Comparison of ENCODE assay signal across 8 cellular contexts in the genomic region with DNA sequence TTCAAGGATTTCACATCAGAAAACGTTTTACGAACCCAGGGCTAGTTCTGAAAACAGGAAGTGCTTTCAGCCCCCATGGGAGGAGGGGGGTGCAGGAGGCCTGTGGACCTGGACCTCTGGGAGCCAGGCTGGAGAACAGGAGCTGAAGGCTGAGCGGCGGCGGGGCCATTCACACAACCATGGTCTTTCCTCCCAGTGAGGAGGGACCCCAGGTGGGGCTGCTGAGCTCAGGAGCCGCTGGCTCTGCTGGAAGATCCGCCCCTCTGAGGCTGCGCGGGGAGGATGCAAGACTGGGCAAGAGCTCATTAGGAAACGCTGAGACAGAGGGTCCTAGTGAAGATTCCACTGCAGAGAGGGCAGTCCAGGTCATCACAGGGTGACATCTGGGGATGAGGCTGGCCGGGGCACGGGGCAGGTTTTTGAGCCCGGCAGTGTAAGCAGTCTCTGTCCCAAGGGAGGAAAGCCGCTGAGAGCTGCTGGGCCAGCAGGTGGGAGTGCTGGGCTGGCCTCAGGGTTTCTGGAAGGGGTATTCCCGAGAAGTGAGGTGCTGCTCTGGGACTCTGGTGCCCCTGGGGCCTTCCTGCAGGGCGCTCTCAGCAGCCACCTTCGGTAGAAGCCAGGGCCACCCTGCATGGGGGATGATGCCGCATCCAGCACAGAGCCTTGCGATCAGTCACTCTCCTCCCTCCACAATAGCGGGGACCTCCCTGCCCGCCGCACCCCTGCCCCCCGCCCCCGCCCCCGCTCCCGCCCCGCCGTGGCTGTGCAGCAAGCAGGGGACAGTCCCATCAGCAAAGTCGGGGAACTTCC. TPM values are rescaled to one million over a fixed set of nuclear protein-coding genes. Genes with fewer than 3 reads are reported as not detected.
DNase-seq lines count a peak whose midpoint lies in the region; ATAC-seq and TF ChIP-seq lines count a peak whose summit lies in the region.

No MANE protein-coding gene starts in this region.

- H3K36me3 Mint-ChIP-seq in endothelial cell (ENCODE audit: low read depth, unreplicated experiment): no peaks in the 10 kb centered on the region
- no peaks in the 10 kb centered on the region for H3K36me3 Mint-ChIP-seq in neural crest cell (ENCODE audit: low read depth)

- ATAC-seq in GM18511 (IDR thresholded peaks at IDR 0.05; ENCODE audit: unreplicated experiment): peak; percentile 39
- ATAC-seq in HG03135 (IDR thresholded peaks at IDR 0.05; ENCODE audit: unreplicated experiment): peak; percentile 31
- ATAC-seq in activated CD4-positive, CD25-positive, alpha-beta regulatory T cell treated with anti-CD3 and anti-CD28 coated beads, Interleukin-2, amount 50 U/mL, for 24 hours: peak; percentile 62 to 63
- ATAC-seq in HG03520 (IDR thresholded peaks at IDR 0.05; ENCODE audit: unreplicated experiment): no peak

- H3K4me3 Mint-ChIP-seq in endothelial cell (ENCODE audit: unreplicated experiment) (peak overlapping the region; percentile 80), neural crest cell (no peak overlapping the region)

- H3K4me1 Mint-ChIP-seq in endothelial cell (ENCODE audit: unreplicated experiment) (peaks cover 5% of the 10 kb centered on the region), neural crest cell (peaks cover 5% of the 10 kb centered on the region)

- H3K27me3 Mint-ChIP-seq in endothelial cell (ENCODE audit: unreplicated experiment): peaks cover 5% of the 10 kb centered on the region
- peaks cover 3% of the 10 kb centered on the region for H3K27me3 Mint-ChIP-seq in neural crest cell (ENCODE audit: low read depth)

- POLR2A ChIA-PET in HEK293T (lab: Yijun Ruan, JAX): no interaction called here

- peak; percentile 51 for DNase-seq in endothelial cell (ENCODE audit: low spot score)
- peak; percentile 14 for DNase-seq in neural crest cell (ENCODE audit: low read depth, low spot score)
- no peak for DNase-seq in HEK293T (ENCODE audit: extremely low spot score)
- DNase-seq in COLO829 (ENCODE audit: low spot score): no peak

- H3K9me3 Mint-ChIP-seq in endothelial cell (ENCODE audit: unreplicated experiment) (no peaks in the 10 kb centered on the region), neural crest cell (peaks cover 2% of the 10 kb centered on the region)

- TF ChIP-seq CTCF in endothelial cell (IDR thresholded peaks at IDR 0.05; ENCODE audit: unreplicated experiment) (no peak), neural crest cell (conservative IDR thresholded peaks at IDR 0.05) (peak; percentile 23)

- CTCF ChIA-PET in HEK293T (lab: Yijun Ruan, JAX): no interaction called here

- H3K27ac Mint-ChIP-seq in endothelial cell (ENCODE audit: unreplicated experiment) (no peak overlapping the region), neural crest cell (ENCODE audit: unreplicated experiment) (no peak overlapping the region)

TF ChIP-seq in HEK293T, 16 proteins besides CTCF, POLR2A, EP300 and RAD21:
- no peak for TF ChIP-seq LEF1 (IDR thresholded peaks at IDR 0.05; ENCODE audit: borderline replicate concordance)
- no peak for TF ChIP-seq ARNT (IDR thresholded peaks at IDR 0.05)
- no peak for TF ChIP-seq ZNF384 (IDR thresholded peaks at IDR 0.05)
- TF ChIP-seq CTBP1 (IDR thresholded peaks at IDR 0.05; ENCODE audit: borderline replicate concordance): no peak
- no peak for TF ChIP-seq BHLHE40 (IDR thresholded peaks at IDR 0.05; ENCODE audit: borderline replicate concordance)
- TF ChIP-seq HDGF (IDR thresholded peaks at IDR 0.05; ENCODE audit: borderline replicate concordance): no peak
- TF ChIP-seq SUZ12 (IDR thresholded peaks at IDR 0.05): no peak
- no peak for TF ChIP-seq L3MBTL2 (conservative IDR thresholded peaks at IDR 0.05)
- no peak for TF ChIP-seq FOXA1 (IDR thresholded peaks at IDR 0.05)
- no peak for TF ChIP-seq SP1 (IDR thresholded peaks at IDR 0.05)
- no peak for TF ChIP-seq FOXM1 (IDR thresholded peaks at IDR 0.05; ENCODE audit: borderline replicate concordance)
- TF ChIP-seq TARDBP (IDR thresholded peaks at IDR 0.05): no peak

RNA-seq across cellular contexts. Expression of a gene that starts 7.5 kb away (rescaled TPM):
- total RNA-seq in endothelial cell (ENCODE audit: unreplicated experiment) (5.4 TPM), neural crest cell (not detected in 2 replicates)

RNA-seq across cellular contexts. Expression of a gene that starts 52.7 kb away (rescaled TPM):
- total RNA-seq in endothelial cell (ENCODE audit: unreplicated experiment): 0.33 TPM
- 0.23 TPM in 1 of 2 replicates, not detected in the other for total RNA-seq in neural crest cell

RNA-seq across cellular contexts. Expression of a gene that starts 56.7 kb away (rescaled TPM):
- total RNA-seq in endothelial cell (ENCODE audit: unreplicated experiment) (4.5 TPM), neural crest cell (2.4 and 3.3 TPM in 2 replicates)

Comparison
In these comparisons a context has a peak if more than half of its experiments do, and no peak if none do; other contexts are left out.
1. DNase-seq: peak in endothelial cell (single experiment) and neural crest cell (single experiment); none in HEK293T (single experiment) and COLO829 (single experiment).